Comparison of ENCODE assay signal across 24 cellular contexts in genomic region chr1:99455760-99456159, GRCh38.
"Had no signal": no experiment of that assay in that cellular context is flagged by ENCODE, and none has a peak within 500 bp of the region (broad histone marks: within the 10 kb centered on the region; RNA-seq: fewer than 3 reads in every experiment).

No MANE protein-coding gene starts in this region.

- H3K4me3 ChIP-seq: ascending aorta, colonic mucosa, heart left ventricle had no signal

- ATAC-seq: activated CD8-positive, alpha-beta T cell treated with anti-CD3 and anti-CD28 coated beads for 36 hours; activated T-cell treated with anti-CD3 and anti-CD28 coated beads, Interleukin-2, amount 50 U/mL, for 4 hours; activated T-helper 17 cell treated with anti-CD3 and anti-CD28 coated beads, Interleukin-2, amount 50 U/mL, for 72 hours; esophagus mucosa; heart left ventricle had no signal

- H3K4me1 Mint-ChIP-seq: activated naive CD8-positive, alpha-beta T cell treated with anti-CD3 and anti-CD28 coated beads, Interleukin-2, amount 10 ng/mL, durations not matched to agents 7 days and 5 days; activated T-helper 17 cell treated with anti-CD3 and anti-CD28 coated beads, Interleukin-2, amount 50 U/mL, for 72 hours had no signal

- H3K9me3 Mint-ChIP-seq: activated CD8-positive, alpha-beta T cell treated with anti-CD3 and anti-CD28 coated beads for 36 hours; activated naive CD8-positive, alpha-beta T cell treated with anti-CD3 and anti-CD28 coated beads, Interleukin-2, amount 10 ng/mL, durations not matched to agents 7 days and 5 days; activated T-cell treated with anti-CD3 and anti-CD28 coated beads, Interleukin-2, amount 50 U/mL, for 4 hours; activated T-helper 17 cell treated with anti-CD3 and anti-CD28 coated beads, Interleukin-2, amount 50 U/mL, for 72 hours had no signal

- H3K27ac ChIP-seq: ascending aorta, colonic mucosa, heart left ventricle had no signal

- H3K27ac Mint-ChIP-seq: activated CD8-positive, alpha-beta T cell treated with anti-CD3 and anti-CD28 coated beads for 36 hours; activated naive CD8-positive, alpha-beta T cell treated with anti-CD3 and anti-CD28 coated beads, Interleukin-2, amount 10 ng/mL, durations not matched to agents 7 days and 5 days; activated T-helper 17 cell treated with anti-CD3 and anti-CD28 coated beads, Interleukin-2, amount 50 U/mL, for 72 hours had no signal

- H3K36me3 ChIP-seq: ascending aorta, brain microvascular endothelial cell, colonic mucosa, heart left ventricle had no signal

- FAIRE-seq: frontal cortex had no signal

- H3K36me3 Mint-ChIP-seq: activated naive CD8-positive, alpha-beta T cell treated with anti-CD3 and anti-CD28 coated beads, Interleukin-2, amount 10 ng/mL, durations not matched to agents 7 days and 5 days had no signal

- H3K9me3 ChIP-seq: ascending aorta, colonic mucosa, heart left ventricle had no signal

- H3K4me1 ChIP-seq: ascending aorta, colonic mucosa, heart left ventricle had no signal

- H3K4me3 Mint-ChIP-seq: activated CD8-positive, alpha-beta T cell treated with anti-CD3 and anti-CD28 coated beads for 36 hours; activated naive CD8-positive, alpha-beta T cell treated with anti-CD3 and anti-CD28 coated beads, Interleukin-2, amount 10 ng/mL, durations not matched to agents 7 days and 5 days; activated T-cell treated with anti-CD3 and anti-CD28 coated beads, Interleukin-2, amount 50 U/mL, for 4 hours; activated T-helper 17 cell treated with anti-CD3 and anti-CD28 coated beads, Interleukin-2, amount 50 U/mL, for 72 hours had no signal

- H3K27me3 ChIP-seq: ascending aorta, brain microvascular endothelial cell, colonic mucosa, heart left ventricle had no signal

- DNase-seq: activated CD4-positive, alpha-beta T cell treated with anti-CD3 and anti-CD28 coated beads for 4 hours; activated CD4-positive, alpha-beta T cell treated with anti-CD3 and anti-CD28 coated beads, Interleukin-2, amount 50 U/mL, for 1 hour; activated CD4-positive, alpha-beta T cell treated with anti-CD3 and anti-CD28 coated beads, Interleukin-2, amount 50 U/mL, for 48 hours; activated CD4-positive, CD25-positive, alpha-beta regulatory T cell; activated CD4-positive, CD25-positive, alpha-beta regulatory T cell treated with anti-CD3 and anti-CD28 coated beads, Interleukin-2, amount 50 U/mL, for 72 hours; activated CD8-positive, alpha-beta memory T cell treated with anti-CD3 and anti-CD28 coated beads for 24 hours; activated CD8-positive, alpha-beta T cell treated with anti-CD3 and anti-CD28 coated beads for 36 hours; activated effector memory CD4-positive, alpha-beta T cell treated with Interleukin-2 at 50 U/mL for 16 hours; activated gamma-delta T cell treated with Interleukin-2 at 50 U/mL for 16 hours; activated naive CD4-positive, alpha-beta T cell treated with anti-CD3 and anti-CD28 coated beads, Interleukin-2, amount 50 U/mL, for 16 hours; activated naive CD4-positive, alpha-beta T cell treated with Interleukin-2 at 50 U/mL for 16 hours; activated naive CD8-positive, alpha-beta T cell treated with anti-CD3 and anti-CD28 coated beads, Interleukin-2, amount 10 ng/mL, durations not matched to agents 7 days and 5 days; activated T-cell treated with anti-CD3 and anti-CD28 coated beads, Interleukin-2, amount 50 U/mL, for 4 hours; brain microvascular endothelial cell; colonic mucosa; effector CD8-positive, alpha-beta T cell; foreskin fibroblast; glutamatergic neuron; heart left ventricle; T-helper 2 cell had no signal
